ENCODE assay signal across 20 cellular contexts in the genomic region with DNA sequence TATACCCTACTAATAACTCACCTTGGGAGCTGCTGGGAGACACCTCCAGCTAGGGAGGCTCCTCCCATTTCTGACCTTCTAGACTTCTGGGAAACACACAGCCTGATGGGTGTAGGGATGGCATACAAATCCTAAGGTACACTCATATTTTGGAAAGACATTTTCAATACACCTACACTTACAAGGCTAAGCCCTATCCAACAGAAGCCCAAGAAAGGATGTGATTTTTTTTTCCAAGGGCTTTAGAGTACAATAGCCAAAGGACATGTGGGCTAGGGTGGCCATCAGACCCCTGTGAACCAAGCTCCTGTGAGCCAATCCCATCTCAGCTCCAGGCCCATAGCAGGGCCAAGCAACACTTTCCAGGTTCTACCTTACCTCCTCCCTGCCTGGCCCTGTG.
A peak's percentile ranks its signal among the peaks of the same experiment; 100 is the strongest.
DNase-seq lines count a peak whose midpoint lies in the region; ATAC-seq and TF ChIP-seq lines count a peak whose summit lies in the region.
"Had no signal": no experiment of that assay in that cellular context is flagged by ENCODE, and none has a peak within 500 bp of the region (broad histone marks: within the 10 kb centered on the region; RNA-seq: fewer than 3 reads in every experiment).

No MANE protein-coding gene starts in this region.

- H3K9me3 ChIP-seq in T-helper 17 cell (ENCODE audit: control insufficient read depth, low read length, poor library complexity, severe bottlenecking), result no peaks in the 10 kb centered on the region

- H3K27ac ChIP-seq in epithelial cell of prostate, result peak overlapping the region; percentile 25
- H3K27ac ChIP-seq in RWPE1, result no peak overlapping the region
- H3K27ac ChIP-seq: 22Rv1 had no signal

- H3K27ac Mint-ChIP-seq in T-helper 17 cell, result peak overlapping the region; percentile 99
- H3K27ac Mint-ChIP-seq in naive thymus-derived CD8-positive, alpha-beta T cell, result peak overlapping the region in 6 of 10 donors; percentile 5 to 95 (median 49)
- H3K27ac Mint-ChIP-seq: B cell had no signal

- no peaks in the 10 kb centered on the region for H3K27me3 Mint-ChIP-seq in T-helper 17 cell
- no peaks in the 10 kb centered on the region for H3K27me3 Mint-ChIP-seq in naive thymus-derived CD8-positive, alpha-beta T cell
- H3K27me3 Mint-ChIP-seq: B cell had no signal

- POLR2A ChIA-PET in naive thymus-derived CD8-positive, alpha-beta T cell (lab: Charles Lee), result no interaction called here
- POLR2A ChIA-PET in RWPE1 (lab: Yijun Ruan, JAX; ENCODE audit: low non-redundant PET), result no interaction called here

- DNase-seq in DMS53 (lab: John Stamatoyannopoulos, UW), result peak; percentile 5
- no peak for DNase-seq in DMS53 treated with DMSO at 0.1 percent for 48 hours (lab: John Stamatoyannopoulos, UW; ENCODE audit: unreplicated experiment)
- no peak for DNase-seq in T-helper 17 cell
- DNase-seq in epithelial cell of prostate (ENCODE audit: low read depth, low spot score), result no peak
- DNase-seq in naive thymus-derived CD8-positive, alpha-beta T cell, result no peak
- no peak for DNase-seq in NCI-H526 treated with DMSO at 0.1 percent for 48 hours (lab: John Stamatoyannopoulos, UW)
- no peak for DNase-seq in RWPE1 (ENCODE audit: low spot score)
- DNase-seq in activated CD4-positive, alpha-beta T cell treated with anti-CD3 and anti-CD28 coated beads for 48 hours, result no peak
- DNase-seq: DMS153, EL, NCI-H1092 treated with DMSO at 0.1 percent for 48 hours, NCI-H146, NCI-H2029 treated with DMSO at 0.1 percent for 48 hours, NCI-H2171 treated with DMSO at 0.1 percent for 48 hours, NCI-H510A, NCI-H82, PC-3 had no signal

- CTCF ChIA-PET in RWPE1 (lab: Yijun Ruan, JAX), result no interaction called here

- peaks cover 7% of the 10 kb centered on the region for H3K36me3 Mint-ChIP-seq in T-helper 17 cell (ENCODE audit: low read depth)
- peaks cover 5 to 42% (median 25%) of the 10 kb centered on the region in 3 donors for H3K36me3 Mint-ChIP-seq in naive thymus-derived CD8-positive, alpha-beta T cell

- peaks cover 32% of the 10 kb centered on the region for H3K4me1 Mint-ChIP-seq in T-helper 17 cell
- H3K4me1 Mint-ChIP-seq in naive thymus-derived CD8-positive, alpha-beta T cell, result peaks cover 24 to 49% (median 43%) of the 10 kb centered on the region in 4 donors

- no peak overlapping the region for H3K4me3 Mint-ChIP-seq in T-helper 17 cell
- H3K4me3 Mint-ChIP-seq in naive thymus-derived CD8-positive, alpha-beta T cell, result no peak overlapping the region
- H3K4me3 Mint-ChIP-seq: B cell had no signal

- no peak for ATAC-seq in T-helper 17 cell
- ATAC-seq in naive thymus-derived CD8-positive, alpha-beta T cell, result no peak
- ATAC-seq: GM12878, PC-3 had no signal

- TF ChIP-seq CTCF in RWPE1 (conservative IDR thresholded peaks at IDR 0.05; ENCODE audit: low read depth), result no peak

- no peaks in the 10 kb centered on the region for H3K9me3 Mint-ChIP-seq in naive thymus-derived CD8-positive, alpha-beta T cell
